In the genomic region with DNA sequence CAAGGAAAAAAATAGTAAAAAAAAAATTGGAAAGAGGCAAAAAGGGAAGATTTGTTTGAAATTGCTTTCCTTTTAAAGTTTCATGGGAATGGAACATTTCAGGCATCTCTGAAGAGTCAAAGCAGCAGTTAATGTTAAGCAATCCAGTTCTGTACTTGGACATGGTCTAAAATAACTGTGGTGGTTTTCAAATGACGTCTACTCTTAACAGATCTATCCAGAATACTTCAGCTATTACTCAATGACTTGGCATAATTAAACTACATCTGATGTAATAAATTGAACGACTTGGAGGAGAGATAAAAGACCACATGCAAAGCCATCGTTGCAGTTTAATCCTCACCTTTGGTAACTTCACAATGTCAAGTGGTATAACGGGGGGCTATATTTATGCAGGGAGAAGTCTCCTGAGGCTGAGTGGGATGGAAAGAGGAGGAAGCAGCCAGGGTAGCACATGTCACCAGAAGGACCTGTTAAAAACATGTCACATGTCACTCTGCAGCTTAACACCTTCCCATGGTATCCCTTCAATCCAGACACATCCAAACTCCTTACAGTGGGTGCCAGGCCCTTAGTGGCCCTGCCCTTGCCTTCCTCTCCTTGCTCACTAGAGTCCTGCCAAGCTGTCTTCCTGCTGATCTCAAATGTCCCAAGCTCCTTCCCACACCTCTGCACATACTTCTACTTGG, we compare ENCODE assay signal across 1 cellular context.
TF ChIP-seq lines count a peak whose summit lies in the region.

No MANE protein-coding gene starts in this region.

TF ChIP-seq in SK-N-SH treated with all-trans-retinoic acid at 6 μM for 48 hours, 23 proteins besides CTCF, POLR2A, EP300 and RAD21 (continued from another document):
- TF ChIP-seq TSHZ2 (CRISPR knock-in tag; IDR thresholded peaks at IDR 0.05) (no peak), ZNF70 (CRISPR knock-in tag; IDR thresholded peaks at IDR 0.05) (no peak), TCF4 (CRISPR knock-in tag; IDR thresholded peaks at IDR 0.05; ENCODE audit: borderline replicate concordance) (no peak), GLIS3 (CRISPR knock-in tag; IDR thresholded peaks at IDR 0.05) (no peak), CREB5 (CRISPR knock-in tag; IDR thresholded peaks at IDR 0.05; ENCODE audit: low read depth) (peak; percentile 74)
- TF ChIP-seq, protein P1, sequence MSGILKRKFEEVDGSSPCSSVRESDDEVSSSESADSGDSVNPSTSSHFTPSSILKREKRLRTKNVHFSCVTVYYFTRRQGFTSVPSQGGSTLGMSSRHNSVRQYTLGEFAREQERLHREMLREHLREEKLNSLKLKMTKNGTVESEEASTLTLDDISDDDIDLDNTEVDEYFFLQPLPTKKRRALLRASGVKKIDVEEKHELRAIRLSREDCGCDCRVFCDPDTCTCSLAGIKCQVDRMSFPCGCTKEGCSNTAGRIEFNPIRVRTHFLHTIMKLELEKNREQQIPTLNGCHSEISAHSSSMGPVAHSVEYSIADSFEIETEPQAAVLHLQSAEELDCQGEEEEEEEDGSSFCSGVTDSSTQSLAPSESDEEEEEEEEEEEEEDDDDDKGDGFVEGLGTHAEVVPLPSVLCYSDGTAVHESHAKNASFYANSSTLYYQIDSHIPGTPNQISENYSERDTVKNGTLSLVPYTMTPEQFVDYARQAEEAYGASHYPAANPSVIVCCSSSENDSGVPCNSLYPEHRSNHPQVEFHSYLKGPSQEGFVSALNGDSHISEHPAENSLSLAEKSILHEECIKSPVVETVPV (CRISPR knock-in tag; IDR thresholded peaks at IDR 0.05), result no peak
